14 cellular contexts compared by ENCODE assay signal in genomic region chr9:93946338-93946712, GRCh38. TPM values are rescaled to one million over a fixed set of nuclear protein-coding genes. Genes with fewer than 3 reads are reported as not detected.
A peak's percentile ranks its signal among the peaks of the same experiment; 100 is the strongest.
DNase-seq lines count a peak whose midpoint lies in the region; ATAC-seq and TF ChIP-seq lines count a peak whose summit lies in the region.
"Had no signal": no experiment of that assay in that cellular context is flagged by ENCODE, and none has a peak within 500 bp of the region (broad histone marks: within the 10 kb centered on the region; RNA-seq: fewer than 3 reads in every experiment).

No MANE protein-coding gene starts in this region.

- H3K27ac ChIP-seq in WERI-Rb-1 = no peak overlapping the region
- no peak overlapping the region for H3K27ac ChIP-seq in tibial artery

- H3K27me3 ChIP-seq in WERI-Rb-1 (ENCODE audit: insufficient read depth, low read depth, severe bottlenecking) = peaks cover 97% of the 10 kb centered on the region
- peaks cover 0 to 90% of the 10 kb centered on the region in 2 donors for H3K27me3 ChIP-seq in tibial artery

- DNase-seq in activated T-cell treated with anti-CD3 and anti-CD28 coated beads, Interleukin-2, amount 50 U/mL, for 72 hours = no peak
- DNase-seq in activated T-cell treated with anti-CD3 and anti-CD28 coated beads, Interleukin-2, amount 50 U/mL, for 4 hours = no peak
- DNase-seq in WERI-Rb-1 = no peak
- DNase-seq in stimulated activated naive B cell treated with anti-CD40 and anti-IgM and Interleukin-4, amounts not matched to agents 10 μg/mL and 1 μg/mL and 100 μg/mL, for 72 hours = no peak
- no peak for DNase-seq in SHP77 treated with DMSO at 0.1 percent for 48 hours (lab: John Stamatoyannopoulos, UW)
- no peak for DNase-seq in tibial artery
- DNase-seq: DMS79 treated with DMSO at 0.1 percent for 48 hours, IMR-90, NCI-H1436 had no signal

- H3K27ac Mint-ChIP-seq in activated T-cell treated with anti-CD3 and anti-CD28 coated beads, Interleukin-2, amount 50 U/mL, for 72 hours = no peak overlapping the region
- peak overlapping the region; percentile 16 for H3K27ac Mint-ChIP-seq in stimulated activated naive B cell treated with anti-CD40 and anti-IgM and Interleukin-4, amounts not matched to agents 10 μg/mL and 1 μg/mL and 100 μg/mL, for 72 hours
- H3K27ac Mint-ChIP-seq: activated T-helper 2 cell treated with anti-CD3 and anti-CD28 coated beads, Interferon-gamma antibody, Interleukin-2, Interleukin-4, amounts not matched to agents 10 μg/mL and 5 μg/mL and 100 μg/mL, durations not matched to agents 14 hours and 24 hours and 36 hours had no signal

- H3K9me3 Mint-ChIP-seq in activated T-cell treated with anti-CD3 and anti-CD28 coated beads, Interleukin-2, amount 50 U/mL, for 72 hours = no peaks in the 10 kb centered on the region
- no peaks in the 10 kb centered on the region for H3K9me3 Mint-ChIP-seq in activated T-cell treated with anti-CD3 and anti-CD28 coated beads, Interleukin-2, amount 50 U/mL, for 4 hours
- H3K9me3 Mint-ChIP-seq in stimulated activated naive B cell treated with anti-CD40 and anti-IgM and Interleukin-4, amounts not matched to agents 10 μg/mL and 1 μg/mL and 100 μg/mL, for 72 hours = peaks cover 0 to 3% of the 10 kb centered on the region in 2 donors

- peaks cover 42% of the 10 kb centered on the region for H3K4me1 Mint-ChIP-seq in activated T-cell treated with anti-CD3 and anti-CD28 coated beads, Interleukin-2, amount 50 U/mL, for 72 hours (ENCODE audit: low read depth)
- peaks cover 28% of the 10 kb centered on the region for H3K4me1 Mint-ChIP-seq in activated T-cell treated with anti-CD3 and anti-CD28 coated beads, Interleukin-2, amount 50 U/mL, for 4 hours (ENCODE audit: low read depth)
- H3K4me1 Mint-ChIP-seq in stimulated activated naive B cell treated with anti-CD40 and anti-IgM and Interleukin-4, amounts not matched to agents 10 μg/mL and 1 μg/mL and 100 μg/mL, for 72 hours = peaks cover 30 to 46% of the 10 kb centered on the region in 2 donors

- H3K9me3 ChIP-seq in WERI-Rb-1 (ENCODE audit: severe bottlenecking) (peaks cover 4% of the 10 kb centered on the region), iPS-18c (ENCODE audit: control insufficient read depth, insufficient read depth, low read length) (peaks cover 5% of the 10 kb centered on the region), tibial artery (no peaks in the 10 kb centered on the region)

- H3K27me3 Mint-ChIP-seq in activated T-cell treated with anti-CD3 and anti-CD28 coated beads, Interleukin-2, amount 50 U/mL, for 72 hours (ENCODE audit: low read depth) = peaks cover 96% of the 10 kb centered on the region
- H3K27me3 Mint-ChIP-seq in activated T-cell treated with anti-CD3 and anti-CD28 coated beads, Interleukin-2, amount 50 U/mL, for 4 hours (ENCODE audit: low read depth) = peaks cover 91% of the 10 kb centered on the region
- H3K27me3 Mint-ChIP-seq in stimulated activated naive B cell treated with anti-CD40 and anti-IgM and Interleukin-4, amounts not matched to agents 10 μg/mL and 1 μg/mL and 100 μg/mL, for 72 hours = peaks cover 89 to 96% of the 10 kb centered on the region in 2 donors

- peaks cover 0 to 37% (median 23%) of the 10 kb centered on the region in 4 donors for H3K4me1 ChIP-seq in tibial artery

- H3K36me3 ChIP-seq in WERI-Rb-1 (no peaks in the 10 kb centered on the region), tibial artery (no peaks in the 10 kb centered on the region)

- ATAC-seq in activated T-cell treated with anti-CD3 and anti-CD28 coated beads, Interleukin-2, amount 50 U/mL, for 72 hours (replicated peaks in 1 of 2) = no peak
- ATAC-seq in activated T-cell treated with anti-CD3 and anti-CD28 coated beads, Interleukin-2, amount 50 U/mL, for 4 hours = no peak
- ATAC-seq in stimulated activated naive B cell treated with anti-CD40 and anti-IgM and Interleukin-4, amounts not matched to agents 10 μg/mL and 1 μg/mL and 100 μg/mL, for 72 hours (replicated peaks) = no peak
- no peak for ATAC-seq in HG03045 (IDR thresholded peaks at IDR 0.05; ENCODE audit: unreplicated experiment)
- ATAC-seq: GM12878, Right ventricle myocardium inferior had no signal

- intact Hi-C loops in tibial artery (cut with DNase I; ENCODE audit: low total_unique reads) = no loop called here

- peak overlapping the region; percentile 44 to 72 for H3K4me3 Mint-ChIP-seq in activated T-cell treated with anti-CD3 and anti-CD28 coated beads, Interleukin-2, amount 50 U/mL, for 72 hours
- H3K4me3 Mint-ChIP-seq in activated T-cell treated with anti-CD3 and anti-CD28 coated beads, Interleukin-2, amount 50 U/mL, for 4 hours = no peak overlapping the region
- H3K4me3 Mint-ChIP-seq in stimulated activated naive B cell treated with anti-CD40 and anti-IgM and Interleukin-4, amounts not matched to agents 10 μg/mL and 1 μg/mL and 100 μg/mL, for 72 hours = peak overlapping the region; percentile 64 to 72

- TF ChIP-seq CTCF in WERI-Rb-1 (IDR thresholded peaks at IDR 0.05; ENCODE audit: low read depth, low read length) (no peak), tibial artery (IDR thresholded peaks at IDR 0.05) (no peak)

- H3K36me3 Mint-ChIP-seq in activated T-cell treated with anti-CD3 and anti-CD28 coated beads, Interleukin-2, amount 50 U/mL, for 72 hours (ENCODE audit: insufficient read depth in 2 of 2) = peaks cover 0 to 2% of the 10 kb centered on the region in 2 donors
- no peaks in the 10 kb centered on the region for H3K36me3 Mint-ChIP-seq in activated T-cell treated with anti-CD3 and anti-CD28 coated beads, Interleukin-2, amount 50 U/mL, for 4 hours (ENCODE audit: insufficient read depth)
- H3K36me3 Mint-ChIP-seq in stimulated activated naive B cell treated with anti-CD40 and anti-IgM and Interleukin-4, amounts not matched to agents 10 μg/mL and 1 μg/mL and 100 μg/mL, for 72 hours = peaks cover 3 to 6% of the 10 kb centered on the region in 2 donors

- H3K4me3 ChIP-seq in WERI-Rb-1 (ENCODE audit: low read depth, low read length) (peak overlapping the region; percentile 42), iPS-18c (ENCODE audit: insufficient read depth, low read depth, low read length) (peak overlapping the region; percentile 34; the same call in 1 of the 2 replicates), tibial artery (peak overlapping the region in 1 of 2 donors; percentile 41)
- H3K4me3 ChIP-seq: GM12878 had no signal

RNA-seq across cellular contexts. Expression of gene BARX1, which starts 8.8 kb away (rescaled TPM):
- total RNA-seq in activated T-cell treated with anti-CD3 and anti-CD28 coated beads, Interleukin-2, amount 50 U/mL, for 72 hours = 1 to 10 TPM in 1 of 2 donors, under 1 TPM in 1; 0.38 to 1.7 TPM
- total RNA-seq in activated T-cell treated with anti-CD3 and anti-CD28 coated beads, Interleukin-2, amount 50 U/mL, for 4 hours = not detected
- total RNA-seq: GM12878, IMR-90, Right ventricle myocardium inferior had no signal
